18 cellular contexts compared by ENCODE assay signal in the genomic region with DNA sequence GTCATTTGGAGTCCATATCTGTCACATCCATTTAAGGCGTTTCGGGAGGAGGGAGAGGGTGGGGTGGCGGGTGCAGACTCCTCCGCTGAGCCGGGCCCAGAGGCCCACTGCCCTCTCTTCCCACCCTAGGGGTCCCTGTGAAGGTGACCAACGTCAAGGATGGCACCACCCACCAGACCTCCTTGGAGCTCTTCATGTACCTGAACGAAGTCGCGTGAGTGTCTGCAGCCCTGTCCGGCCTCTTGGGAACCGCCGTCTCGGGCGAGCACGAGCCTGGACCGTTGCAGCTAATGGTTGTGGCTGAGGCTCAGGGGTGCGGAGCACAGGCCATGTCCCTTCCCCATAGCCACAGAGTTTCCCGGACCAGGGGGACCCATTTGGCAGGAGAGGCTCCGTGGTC. TPM values are rescaled to one million over a fixed set of nuclear protein-coding genes. Genes with fewer than 3 reads are reported as not detected.
DNase-seq lines count a peak whose midpoint lies in the region; TF ChIP-seq lines count a peak whose summit lies in the region.
"Had no signal": no experiment of that assay in that cellular context is flagged by ENCODE, and none has a peak within 500 bp of the region (broad histone marks: within the 10 kb centered on the region; RNA-seq: fewer than 3 reads in every experiment).

No MANE protein-coding gene starts in this region.

- WGBS in endodermal cell (ENCODE audit: insufficient coverage in 1 of 2, insufficient read length in 1 of 2), 2 experiments: 92 to 95% methylated on average over 11 to 19 of the region's 19 CpGs

- peaks cover 5% of the 10 kb centered on the region for H3K4me1 ChIP-seq in endodermal cell (ENCODE audit: control insufficient read depth, insufficient read depth, low read length)

- DNase-seq in WERI-Rb-1: no peak
- no peak for DNase-seq in endodermal cell
- DNase-seq in neural crest cell (ENCODE audit: low read depth, low spot score): no peak
- no peak for DNase-seq in NCI-H1048 (lab: John Stamatoyannopoulos, UW)
- DNase-seq in nucleus accumbens (lab: John Stamatoyannopoulos, UW): no peak
- no peak for DNase-seq in NCI-H1436 (lab: John Stamatoyannopoulos, UW)
- no peak for DNase-seq in mucosa of gallbladder (ENCODE audit: low spot score)
- DNase-seq: C1 segment of cervical spinal cord; Calu3; CD4-positive, alpha-beta memory T cell; COR-L47; DMS53; DMS79 treated with DMSO at 0.1 percent for 48 hours; GF-D8; H9; HFFc6 had no signal

- H3K9me3 Mint-ChIP-seq in endodermal cell (no peaks in the 10 kb centered on the region), neural crest cell (no peaks in the 10 kb centered on the region)
- H3K9me3 Mint-ChIP-seq: GM23338, H9, HFFc6 had no signal

- H3K27ac Mint-ChIP-seq in endodermal cell (no peak overlapping the region), neural crest cell (ENCODE audit: unreplicated experiment) (no peak overlapping the region)
- H3K27ac Mint-ChIP-seq: CD4-positive, alpha-beta memory T cell; HFFc6 had no signal

- H3K9ac ChIP-seq in endodermal cell (ENCODE audit: extremely low read depth, low read length, poor library complexity, severe bottlenecking): no peak overlapping the region

- H3K27ac ChIP-seq in WERI-Rb-1 (peak overlapping the region; percentile 83), endodermal cell (ENCODE audit: low read depth, low read length) (peak overlapping the region; percentile 49)

- H3K9me3 ChIP-seq in WERI-Rb-1 (ENCODE audit: severe bottlenecking) (no peaks in the 10 kb centered on the region), endodermal cell (ENCODE audit: control insufficient read depth, low read length) (no peaks in the 10 kb centered on the region)

- H3K4me1 Mint-ChIP-seq in endodermal cell (peaks cover 25% of the 10 kb centered on the region), neural crest cell (peaks cover 48% of the 10 kb centered on the region)
- H3K4me1 Mint-ChIP-seq: CD4-positive, alpha-beta memory T cell had no signal

- no peak for TF ChIP-seq CTCF in WERI-Rb-1 (IDR thresholded peaks at IDR 0.05; ENCODE audit: low read depth, low read length)
- no peak for TF ChIP-seq CTCF in endodermal cell (conservative IDR thresholded peaks at IDR 0.05)
- TF ChIP-seq CTCF in neural crest cell (conservative IDR thresholded peaks at IDR 0.05): no peak

- H3K27me3 ChIP-seq in WERI-Rb-1 (ENCODE audit: insufficient read depth, low read depth, severe bottlenecking): no peaks in the 10 kb centered on the region
- peaks cover 27% of the 10 kb centered on the region for H3K27me3 ChIP-seq in endodermal cell (ENCODE audit: control insufficient read depth, insufficient read depth, low read length, poor library complexity, severe bottlenecking)

- H3K36me3 Mint-ChIP-seq in endodermal cell (ENCODE audit: low read depth): no peaks in the 10 kb centered on the region
- H3K36me3 Mint-ChIP-seq in neural crest cell (ENCODE audit: low read depth): no peaks in the 10 kb centered on the region
- H3K36me3 Mint-ChIP-seq: CD4-positive, alpha-beta memory T cell had no signal

- H3K36me3 ChIP-seq in WERI-Rb-1 (peaks cover 30% of the 10 kb centered on the region), endodermal cell (ENCODE audit: control insufficient read depth, insufficient read depth, low read length) (no peaks in the 10 kb centered on the region)

- H3K4me3 Mint-ChIP-seq in endodermal cell: no peak overlapping the region
- peak overlapping the region; percentile 71 for H3K4me3 Mint-ChIP-seq in neural crest cell
- H3K4me3 Mint-ChIP-seq: GM23338, H9, HFFc6 had no signal

- H3K4me3 ChIP-seq in WERI-Rb-1 (ENCODE audit: low read depth, low read length) (no peak overlapping the region), endodermal cell (ENCODE audit: low read length) (no peak overlapping the region)
- H3K4me3 ChIP-seq: GM23338 had no signal

- H3K27me3 Mint-ChIP-seq in endodermal cell (ENCODE audit: insufficient read depth) (peaks cover 52% of the 10 kb centered on the region), neural crest cell (ENCODE audit: low read depth) (peaks cover 54% of the 10 kb centered on the region)

RNA-seq across cellular contexts. Expression of a gene that starts 34.8 kb away (rescaled TPM):
- total RNA-seq in endodermal cell: 10 to 100 TPM; 30.9 to 57.2 TPM
- 37.9 TPM for polyA plus RNA-seq in endodermal cell (2013, experiment 1 of 2)
- polyA plus RNA-seq in endodermal cell (2013, experiment 2 of 2): 30.1 TPM
- 4.0 and 4.5 TPM in 2 replicates for total RNA-seq in neural crest cell
- 166 TPM for total RNA-seq in mucosa of gallbladder
- total RNA-seq: A172; CD4-positive, alpha-beta memory T cell had no signal
- polyA plus RNA-seq: CD4-positive, alpha-beta memory T cell had no signal
